9 cellular contexts compared by ENCODE assay signal in genomic region chr5:73944581-73944980, GRCh38.
"Had no signal": no experiment of that assay in that cellular context is flagged by ENCODE, and none has a peak within 500 bp of the region (broad histone marks: within the 10 kb centered on the region; RNA-seq: fewer than 3 reads in every experiment).

No MANE protein-coding gene starts in this region.

- FAIRE-seq: H1, H54, K562 had no signal

- DNase-seq: H9, HCEC 1CT, IMR-90, KG1 had no signal

- H3K27ac ChIP-seq: HL-60 had no signal

- ATAC-seq: GM23338, K562 had no signal

- H3K4me3 ChIP-seq: GM23338, K562 had no signal

- H3K4me2 ChIP-seq: GM23338 had no signal

- H2AFZ ChIP-seq: GM23338 had no signal
